13 cellular contexts compared by ENCODE assay signal in the genomic region with DNA sequence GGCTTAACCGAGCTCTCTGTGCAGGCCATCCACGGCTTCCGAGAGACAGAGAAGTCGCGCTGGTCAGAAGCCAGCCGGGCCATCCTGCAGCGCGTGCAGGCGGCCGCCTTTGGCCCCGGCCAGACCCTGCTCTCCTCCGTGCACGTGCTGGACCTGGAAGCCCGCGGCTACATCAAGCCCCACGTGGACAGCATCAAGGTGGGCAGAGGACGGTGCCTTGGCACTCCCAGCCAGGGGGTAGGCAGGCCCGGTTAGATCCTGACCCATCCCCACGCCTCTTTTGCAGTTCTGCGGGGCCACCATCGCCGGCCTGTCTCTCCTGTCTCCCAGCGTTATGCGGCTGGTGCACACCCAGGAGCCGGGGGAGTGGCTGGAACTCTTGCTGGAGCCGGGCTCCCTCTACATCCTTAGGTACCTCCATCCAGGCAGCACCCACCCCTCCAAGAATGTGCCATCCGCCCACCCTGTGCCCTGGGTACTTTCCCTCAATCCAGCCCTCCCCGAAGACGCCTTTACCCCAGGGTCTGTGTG. TPM values are rescaled to one million over a fixed set of nuclear protein-coding genes. Genes with fewer than 3 reads are reported as not detected.
A peak's percentile ranks its signal among the peaks of the same experiment; 100 is the strongest.
DNase-seq lines count a peak whose midpoint lies in the region; ATAC-seq and TF ChIP-seq lines count a peak whose summit lies in the region.
"Had no signal": no experiment of that assay in that cellular context is flagged by ENCODE, and none has a peak within 500 bp of the region (broad histone marks: within the 10 kb centered on the region; RNA-seq: fewer than 3 reads in every experiment).

No MANE protein-coding gene starts in this region.

- peak overlapping the region; percentile 98 for H3K27ac ChIP-seq in RWPE1
- peak overlapping the region; percentile 56 for H3K27ac ChIP-seq in skeletal muscle tissue (ENCODE audit: low read depth, low read length)

- H3K9me3 ChIP-seq in skeletal muscle tissue (ENCODE audit: control insufficient read depth in 3 of 3, low read length in 3 of 3), result no peaks in the 10 kb centered on the region
- H3K9me3 ChIP-seq: HAP-1 had no signal

- H3K9ac ChIP-seq in skeletal muscle tissue (ENCODE audit: low read depth in 1 of 3, low read length in 3 of 3), result no peak overlapping the region

- POLR2A ChIA-PET in RWPE1 (lab: Yijun Ruan, JAX; ENCODE audit: low non-redundant PET), result no interaction called here

- no peaks in the 10 kb centered on the region for H3K27me3 ChIP-seq in skeletal muscle tissue (ENCODE audit: control insufficient read depth in 3 of 3, insufficient read depth in 3 of 3, low read length in 3 of 3)

- peaks cover 23 to 29% (median 27%) of the 10 kb centered on the region in 3 donors for H3K4me1 ChIP-seq in skeletal muscle tissue (ENCODE audit: control insufficient read depth in 3 of 3, insufficient read depth in 3 of 3, low read length in 3 of 3)

- H3K36me3 ChIP-seq in skeletal muscle tissue (ENCODE audit: control insufficient read depth in 3 of 3, insufficient read depth in 3 of 3, low read length in 3 of 3), result peaks cover 0 to 8% (median 0%) of the 10 kb centered on the region in 3 donors

- TF ChIP-seq CTCF in GM12865 (IDR thresholded peaks at IDR 0.05; ENCODE audit: insufficient read depth, low read depth, low read length, missing control alignments) (no peak), RWPE1 (conservative IDR thresholded peaks at IDR 0.05; ENCODE audit: low read depth) (no peak), foreskin fibroblast (IDR thresholded peaks at IDR 0.05; ENCODE audit: low read depth, low read length) (no peak)

- H3K4me3 ChIP-seq in GM12865 (ENCODE audit: low read depth, low read length) (peak overlapping the region; percentile 62), foreskin fibroblast (ENCODE audit: low read depth in 1 of 2, low read length in 2 of 2) (peak overlapping the region; percentile 49 to 60), skeletal muscle tissue (ENCODE audit: low read length in 3 of 3) (no peak overlapping the region)

- ATAC-seq in left lobe of liver (no peak), GM18909 (IDR thresholded peaks at IDR 0.05; ENCODE audit: poor library complexity, unreplicated experiment) (no peak)

- no peak for DNase-seq in GM12865 (ENCODE audit: low read depth)
- DNase-seq in RWPE1 (ENCODE audit: low spot score), result no peak
- DNase-seq in foreskin fibroblast, result no peak
- DNase-seq in activated CD8-positive, alpha-beta memory T cell treated with anti-CD3 and anti-CD28 coated beads for 24 hours, result no peak
- no peak for DNase-seq in activated CD4-positive, CD25-positive, alpha-beta regulatory T cell (lab: John Stamatoyannopoulos, UW)
- no peak for DNase-seq in left lobe of liver (ENCODE audit: low spot score)
- DNase-seq: foreskin melanocyte had no signal

- CTCF ChIA-PET in RWPE1 (lab: Yijun Ruan, JAX), result no interaction called here

RNA-seq across cellular contexts. Expression of gene PSPN, which starts 1.5 kb away (rescaled TPM):
- total RNA-seq in skeletal muscle tissue (1.0 TPM), left lobe of liver (1.3 TPM)

RNA-seq across cellular contexts. Expression of gene ALKBH7, which starts 1.6 kb away (rescaled TPM):
- 75.2 TPM for total RNA-seq in skeletal muscle tissue
- total RNA-seq in left lobe of liver, result 83.9 TPM

RNA-seq across cellular contexts. Expression of gene CLPP, which starts 12.9 kb away (rescaled TPM):
- 29.7 TPM for total RNA-seq in skeletal muscle tissue
- 63.0 TPM for total RNA-seq in left lobe of liver

RNA-seq across cellular contexts. Expression of gene GTF2F1, which starts 18.7 kb away (rescaled TPM):
- total RNA-seq in skeletal muscle tissue, result 36.5 TPM
- total RNA-seq in left lobe of liver, result 18.7 TPM

RNA-seq across cellular contexts. Expression of gene ACER1, which starts 40.8 kb away (rescaled TPM):
- total RNA-seq in skeletal muscle tissue (0.52 TPM), left lobe of liver (0.88 TPM)
- total RNA-seq: LHCN-M2, pulmonary artery endothelial cell, urinary bladder had no signal

Comparison
In these comparisons a context has a peak if more than half of its experiments do, and no peak if none do; other contexts are left out.
1. H3K4me3 ChIP-seq: peak in GM12865 (single experiment) and foreskin fibroblast (2 of 2); none in skeletal muscle tissue (0 of 3).